In genomic region chrX:75582511-75582910, GRCh38 we compare ENCODE assay signal across 6 cellular contexts. TPM values are rescaled to one million over a fixed set of nuclear protein-coding genes. Genes with fewer than 3 reads are reported as not detected.
"Had no signal": no experiment of that assay in that cellular context is flagged by ENCODE, and none has a peak within 500 bp of the region (broad histone marks: within the 10 kb centered on the region; RNA-seq: fewer than 3 reads in every experiment).

No MANE protein-coding gene starts in this region.

- DNase-seq: IMR-90, KBM-7, KG1 had no signal

RNA-seq across cellular contexts. Expression of gene ZDHHC15, which starts 59.7 kb away (rescaled TPM):
- total RNA-seq: HepG2, HT-29, HT1080, IMR-90 had no signal
